In genomic region chr5:180380856-180381255, GRCh38 we compare ENCODE assay signal across 20 cellular contexts. TPM values are rescaled to one million over a fixed set of nuclear protein-coding genes. Genes with fewer than 3 reads are reported as not detected.
"Had no signal": no experiment of that assay in that cellular context is flagged by ENCODE, and none has a peak within 500 bp of the region (broad histone marks: within the 10 kb centered on the region; RNA-seq: fewer than 3 reads in every experiment).

No MANE protein-coding gene starts in this region.

- H3K27me3 ChIP-seq: breast epithelium, foreskin keratinocyte, tibial nerve had no signal

- H3K4me1 Mint-ChIP-seq: central memory CD8-positive, alpha-beta T cell; naive B cell; neural crest cell had no signal

- H3K4me1 ChIP-seq: breast epithelium, foreskin keratinocyte, spleen, tibial nerve had no signal

- H3K9me3 Mint-ChIP-seq: activated naive CD4-positive, alpha-beta T cell treated with anti-CD3 and anti-CD28 coated beads, Interleukin-2, amount 50 U/mL, for 72 hours; activated T-cell treated with anti-CD3 and anti-CD28 coated beads, Interleukin-2, amount 50 U/mL, for 72 hours; central memory CD8-positive, alpha-beta T cell; naive B cell; neural crest cell had no signal

- H3K4me3 ChIP-seq: breast epithelium, esophagus muscularis mucosa, spleen, tibial nerve had no signal

- H3K27ac Mint-ChIP-seq: activated naive CD4-positive, alpha-beta T cell treated with anti-CD3 and anti-CD28 coated beads, Interleukin-2, amount 50 U/mL, for 72 hours; activated T-cell treated with anti-CD3 and anti-CD28 coated beads, Interleukin-2, amount 50 U/mL, for 72 hours; naive B cell had no signal

- FAIRE-seq: colon had no signal

- DNase-seq: activated CD4-positive, alpha-beta T cell treated with anti-CD3 and anti-CD28 coated beads for 4 hours; activated CD4-positive, alpha-beta T cell treated with anti-CD3 and anti-CD28 coated beads, Interleukin-2, amount 50 U/mL, for 4 hours; activated naive CD4-positive, alpha-beta T cell; activated T-cell treated with anti-CD3 and anti-CD28 coated beads for 4 hours; activated T-cell treated with anti-CD3 and anti-CD28 coated beads, Interleukin-2, amount 50 U/mL, for 72 hours; dermis blood vessel endothelial cell; effector CD4-positive, alpha-beta T cell; foreskin keratinocyte; mammary epithelial cell; naive B cell; spleen; stimulated activated naive CD4-positive, alpha-beta T cell treated with Interleukin-2 at 50 U/mL for 16 hours had no signal

- H3K36me3 ChIP-seq: breast epithelium, esophagus muscularis mucosa, spleen, tibial nerve had no signal

- H3K27ac ChIP-seq: breast epithelium, foreskin keratinocyte, spleen, tibial nerve had no signal

- H3K36me3 Mint-ChIP-seq: activated naive CD4-positive, alpha-beta T cell treated with anti-CD3 and anti-CD28 coated beads, Interleukin-2, amount 50 U/mL, for 72 hours; naive B cell had no signal

- ATAC-seq: activated naive CD4-positive, alpha-beta T cell treated with anti-CD3 and anti-CD28 coated beads, Interleukin-2, amount 50 U/mL, for 72 hours; activated T-cell treated with anti-CD3 and anti-CD28 coated beads, Interleukin-2, amount 50 U/mL, for 72 hours; foreskin keratinocyte had no signal

- H3K4me3 Mint-ChIP-seq: activated T-cell treated with anti-CD3 and anti-CD28 coated beads, Interleukin-2, amount 50 U/mL, for 72 hours; central memory CD8-positive, alpha-beta T cell; neural crest cell had no signal

- H3K9me3 ChIP-seq: breast epithelium, esophagus muscularis mucosa, spleen, tibial nerve had no signal

RNA-seq across cellular contexts. Expression of gene GFPT2, which starts 27.7 kb away (rescaled TPM):
- total RNA-seq: T-helper 1 cell treated with Interleukin-12 subunit alpha and Interleukin-12 subunit beta and Interleukin-4 antibody, amounts not matched to agents 30 ng/mL and 1 ng/mL, for 36 hours had no signal
